Comparison of ENCODE assay signal across 12 cellular contexts in the genomic region with DNA sequence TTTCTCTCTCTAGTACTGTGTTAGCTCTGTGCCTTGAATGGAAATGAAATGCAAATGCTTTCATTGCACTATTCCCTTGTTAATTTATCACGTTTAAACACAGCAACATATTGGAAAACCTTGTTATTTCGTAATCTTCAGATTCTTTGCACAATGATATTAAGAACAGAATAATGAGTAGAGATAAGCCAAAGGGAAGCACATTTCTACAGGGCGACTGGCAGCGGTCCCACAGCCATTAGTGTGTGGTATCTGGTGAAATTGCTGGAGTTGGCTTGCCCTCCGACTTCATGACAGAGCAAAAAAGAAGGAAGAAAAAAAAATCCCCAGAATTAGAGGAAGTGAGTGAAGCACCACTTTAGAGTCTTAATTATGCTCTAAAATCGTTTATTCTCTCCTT.
DNase-seq lines count a peak whose midpoint lies in the region; ATAC-seq and TF ChIP-seq lines count a peak whose summit lies in the region.
"Had no signal": no experiment of that assay in that cellular context is flagged by ENCODE, and none has a peak within 500 bp of the region (broad histone marks: within the 10 kb centered on the region; RNA-seq: fewer than 3 reads in every experiment).

No MANE protein-coding gene starts in this region.

- no peaks in the 10 kb centered on the region for H3K9me3 ChIP-seq in A673 (ENCODE audit: low read depth, low read length, poor library complexity, severe bottlenecking)
- H3K9me3 ChIP-seq: BLaER1 treated with 17β-estradiol and CSF1 and Interleukin-3, amounts not matched to agents 10 nM and 100 nM had no signal

- intact Hi-C loops in A673 (cut with micrococcal nuclease; ENCODE audit: unreplicated experiment) = no loop called here

- H3K4me1 ChIP-seq in A673 (ENCODE audit: insufficient read depth, low read length, poor library complexity, severe bottlenecking) = peaks cover 20% of the 10 kb centered on the region

- H3K27ac ChIP-seq in A673 (ENCODE audit: low read depth, low read length, poor library complexity, severe bottlenecking) = peak overlapping the region; percentile 63

- TF ChIP-seq CTCF in A673 (conservative IDR thresholded peaks at IDR 0.05; ENCODE audit: low read depth, low read length) (no peak), NB4 (IDR thresholded peaks at IDR 0.05; ENCODE audit: low read depth, low read length) (no peak), choroid plexus epithelial cell (conservative IDR thresholded peaks at IDR 0.05; ENCODE audit: low read depth, low read length) (no peak)

- DNase-seq in A673 (ENCODE audit: low spot score) = peak; percentile 88
- DNase-seq in NB4 (ENCODE audit: low read depth) = peak; percentile 2
- DNase-seq in choroid plexus epithelial cell (ENCODE audit: low read depth) = peak; percentile 24
- peak; percentile 26 to 88 for DNase-seq in lung microvascular endothelial cell (ENCODE audit: low read depth in 2 of 2)
- DNase-seq in NCI-H510A (lab: John Stamatoyannopoulos, UW) = no peak
- no peak for DNase-seq in NCI-H1417 (lab: John Stamatoyannopoulos, UW)
- DNase-seq: activated gamma-delta T cell, NCI-H1092 treated with DMSO at 0.1 percent for 48 hours had no signal

- H3K36me3 ChIP-seq in A673 (ENCODE audit: insufficient read depth, low read length, poor library complexity, severe bottlenecking) = no peaks in the 10 kb centered on the region
- H3K36me3 ChIP-seq: BLaER1 treated with 17β-estradiol and CSF1 and Interleukin-3, amounts not matched to agents 10 nM and 100 nM had no signal

- BruUV-seq in A673 (replicated peaks; lab: Mats Ljungman, UMichigan) = no TSS peak

- no peak for TF ChIP-seq POLR2A in NB4 (IDR thresholded peaks at IDR 0.05; ENCODE audit: extremely low read depth, insufficient read length)

- CTCF ChIA-PET in A673 (lab: Charles Lee) = no interaction called here

- H3K4me3 ChIP-seq in A673 (ENCODE audit: low read depth, low read length, poor library complexity, severe bottlenecking) = peak overlapping the region; percentile 18
- no peak overlapping the region for H3K4me3 ChIP-seq in NB4 (ENCODE audit: low read depth, low read length)
- H3K4me3 ChIP-seq in choroid plexus epithelial cell (ENCODE audit: low read depth, low read length) = no peak overlapping the region
- H3K4me3 ChIP-seq: BLaER1 treated with 17β-estradiol and CSF1 and Interleukin-3, amounts not matched to agents 10 nM and 100 nM had no signal

- peaks cover 3% of the 10 kb centered on the region for H3K27me3 ChIP-seq in A673 (replicated peaks; ENCODE audit: insufficient read depth, low read depth, low read length, poor library complexity)
- H3K27me3 ChIP-seq: BLaER1 treated with 17β-estradiol and CSF1 and Interleukin-3, amounts not matched to agents 10 nM and 100 nM had no signal

- ATAC-seq in HG03196 (IDR thresholded peaks at IDR 0.05; ENCODE audit: unreplicated experiment) (no peak), HG02840 (IDR thresholded peaks at IDR 0.05; ENCODE audit: low FRiP score, unreplicated experiment) (no peak)
- ATAC-seq: stimulated activated memory B cell treated with anti-CD40 and anti-IgM and Interleukin-4, amounts not matched to agents 10 μg/mL and 1 μg/mL and 100 μg/mL, for 72 hours had no signal

- POLR2A ChIA-PET in A673 (lab: Charles Lee; ENCODE audit: low non-redundant PET) = interaction anchor here (0.7 kb wide), 1 partner anchor 20 kb away, joined by 3 read pairs; no protein-coding TSS in a partner anchor

Comparison
In these comparisons a context has a peak if more than half of its experiments do, and no peak if none do; other contexts are left out.
1. DNase-seq: peak in A673 (single experiment), NB4 (single experiment), choroid plexus epithelial cell (single experiment) and lung microvascular endothelial cell (2 of 2); none in NCI-H510A (single experiment) and NCI-H1417 (0 of 3).